Comparison of ENCODE assay signal across 8 cellular contexts in genomic region chr16:88451586-88452484, GRCh38. TPM values are rescaled to one million over a fixed set of nuclear protein-coding genes. Genes with fewer than 3 reads are reported as not detected.
DNase-seq lines count a peak whose midpoint lies in the region; ATAC-seq and TF ChIP-seq lines count a peak whose summit lies in the region.

No MANE protein-coding gene starts in this region.

- H3K9me3 ChIP-seq in CD8-positive, alpha-beta memory T cell (ENCODE audit: low read length): no peaks in the 10 kb centered on the region
- H3K9me3 ChIP-seq in MG63 (no peaks in the 10 kb centered on the region), mammary epithelial cell (replicated peaks; ENCODE audit: insufficient read depth, low read length) (no peaks in the 10 kb centered on the region)

- peak in 2 of 5 donors; percentile 27 to 57 for DNase-seq in CD8-positive, alpha-beta memory T cell
- peak; percentile 39 for DNase-seq in MG63
- no peak for DNase-seq in mammary epithelial cell
- no peak for DNase-seq in osteocyte (ENCODE audit: extremely low spot score, unreplicated experiment)
- DNase-seq in UCSD-AML1 (lab: John Stamatoyannopoulos, UW; ENCODE audit: unreplicated experiment): no peak
- no peak for DNase-seq in mesenteric fat pad (ENCODE audit: low spot score)
- no peak for DNase-seq in NCI-H2227 treated with DMSO at 0.1 percent for 48 hours (lab: John Stamatoyannopoulos, UW)

- no TSS peak for BruUV-seq in mammary epithelial cell (replicated peaks; lab: Mats Ljungman, UMichigan)

- POLR2A ChIA-PET in CD8-positive, alpha-beta memory T cell (lab: Charles Lee): interaction anchor here (1.5 kb wide), 1 partner anchor 168 kb away, joined by 5 read pairs; no protein-coding TSS in a partner anchor

- peak overlapping the region; percentile 10 to 92 (median 81) for H3K27ac Mint-ChIP-seq in CD8-positive, alpha-beta memory T cell
- H3K27ac Mint-ChIP-seq in osteocyte (ENCODE audit: unreplicated experiment): peak overlapping the region; percentile 18

- H3K36me3 Mint-ChIP-seq in CD8-positive, alpha-beta memory T cell: peaks cover 0 to 9% (median 0%) of the 10 kb centered on the region in 3 donors
- no peaks in the 10 kb centered on the region for H3K36me3 Mint-ChIP-seq in osteocyte (ENCODE audit: unreplicated experiment)

- WGBS in mammary epithelial cell (ENCODE audit: low coverage, missing lambda C conversion rate): 80% methylated on average over 6 of the region's 30 CpGs

- H3K4me1 Mint-ChIP-seq in CD8-positive, alpha-beta memory T cell: peaks cover 15 to 25% (median 18%) of the 10 kb centered on the region in 3 donors
- H3K4me1 Mint-ChIP-seq in osteocyte (ENCODE audit: unreplicated experiment): peaks cover 18% of the 10 kb centered on the region

- H3K27me3 Mint-ChIP-seq in CD8-positive, alpha-beta memory T cell: no peaks in the 10 kb centered on the region
- H3K27me3 Mint-ChIP-seq in osteocyte (ENCODE audit: unreplicated experiment): peaks cover 3% of the 10 kb centered on the region

- in situ Hi-C loops in mammary epithelial cell (cut with MboI; ENCODE audit: low sequenced_read_pairs in 2 of 2): no loop called here

- no peaks in the 10 kb centered on the region for H3K27me3 ChIP-seq in CD8-positive, alpha-beta memory T cell (ENCODE audit: insufficient read depth, low read length, poor library complexity, severe bottlenecking)
- no peaks in the 10 kb centered on the region for H3K27me3 ChIP-seq in MG63
- no peaks in the 10 kb centered on the region for H3K27me3 ChIP-seq in mammary epithelial cell (ENCODE audit: insufficient read depth, low read length)

- H3K36me3 ChIP-seq in CD8-positive, alpha-beta memory T cell (ENCODE audit: insufficient read depth, low read length): no peaks in the 10 kb centered on the region
- H3K36me3 ChIP-seq in MG63 (no peaks in the 10 kb centered on the region), mammary epithelial cell (ENCODE audit: insufficient read depth, low read length) (no peaks in the 10 kb centered on the region)

- no peak overlapping the region for H3K9ac ChIP-seq in mammary epithelial cell (ENCODE audit: insufficient read depth, low read length)

- peak overlapping the region; percentile 32 to 89 (median 85) for H3K4me3 Mint-ChIP-seq in CD8-positive, alpha-beta memory T cell
- H3K4me3 Mint-ChIP-seq in osteocyte (ENCODE audit: unreplicated experiment): peak overlapping the region; percentile 35

- peaks cover 20% of the 10 kb centered on the region for H3K4me1 ChIP-seq in CD8-positive, alpha-beta memory T cell (ENCODE audit: insufficient read depth, low read length)
- H3K4me1 ChIP-seq in mammary epithelial cell (ENCODE audit: insufficient read depth, low read length): peaks cover 28% of the 10 kb centered on the region

- H4K20me1 ChIP-seq in mammary epithelial cell (ENCODE audit: insufficient read depth, low read length): peaks cover 7% of the 10 kb centered on the region

- intact Hi-C loops in mammary epithelial cell (cut with micrococcal nuclease): loop anchor here (5.0 kb wide), 1 partner anchor 235 kb away; the partner anchor contains the start of gene SNAI3

- H3K4me3 ChIP-seq in CD8-positive, alpha-beta memory T cell (ENCODE audit: low read length): peak overlapping the region; percentile 61
- H3K4me3 ChIP-seq in MG63 (no peak overlapping the region; the same call in 1 of the 2 replicates), mammary epithelial cell (replicated peaks in 1 of 3; ENCODE audit: insufficient read depth in 1 of 3, low read depth in 2 of 3, low read length in 3 of 3) (peak overlapping the region in 2 of 3 experiments; percentile 56 to 84)

- peak overlapping the region; percentile 88 for H3K4me2 ChIP-seq in mammary epithelial cell (ENCODE audit: insufficient read depth, low read depth, low read length)

- H3K9me3 Mint-ChIP-seq in CD8-positive, alpha-beta memory T cell: no peaks in the 10 kb centered on the region
- no peaks in the 10 kb centered on the region for H3K9me3 Mint-ChIP-seq in osteocyte (ENCODE audit: unreplicated experiment)

- H2AFZ ChIP-seq in mammary epithelial cell (ENCODE audit: low read depth, low read length): peak overlapping the region; percentile 87

- dilution Hi-C loops in mammary epithelial cell (cut with HindIII; ENCODE audit: low sequenced_read_pairs): no loop called here

- CTCF ChIA-PET in CD8-positive, alpha-beta memory T cell (lab: Charles Lee): interaction anchor here (1.0 to 2.0 kb wide), 2 partner anchors 14 to 18 kb away, joined by 3 to 6 read pairs; no protein-coding TSS in a partner anchor
- CTCF ChIA-PET in mammary epithelial cell (lab: Charles Lee; ENCODE audit: low non-redundant PET): interaction anchor here (0.5 kb wide), 1 partner anchor 118 kb away, joined by 3 read pairs; the partner anchor contains the start of gene ZC3H18

- peaks cover 29% of the 10 kb centered on the region for H3K79me2 ChIP-seq in mammary epithelial cell (ENCODE audit: insufficient read depth, low read length)

- no peak for ATAC-seq in HG03175 (IDR thresholded peaks at IDR 0.05; ENCODE audit: unreplicated experiment)

- peak overlapping the region; percentile 47 for H3K27ac ChIP-seq in CD8-positive, alpha-beta memory T cell (ENCODE audit: low read depth, low read length)
- no peak overlapping the region for H3K27ac ChIP-seq in mammary epithelial cell (ENCODE audit: insufficient read depth, low read depth, low read length)

- TF ChIP-seq CTCF in mammary epithelial cell (conservative IDR thresholded peaks at IDR 0.05 in 1 of 2, IDR thresholded peaks at IDR 0.05 in 1 of 2; ENCODE audit: extremely low read depth in 1 of 2, insufficient read depth in 1 of 2, low read depth in 1 of 2, low read length in 2 of 2) (no peak), osteocyte (IDR thresholded peaks at IDR 0.05) (no peak)

RNA-seq across cellular contexts. Expression of gene ZFPM1, which starts 1.2 kb away (rescaled TPM):
- 10 to 100 TPM; 15.5 to 16.7 TPM for total RNA-seq in CD8-positive, alpha-beta memory T cell
- 0.71 TPM for polyA plus RNA-seq in CD8-positive, alpha-beta memory T cell
- total RNA-seq in MG63 (2014; rRNA removed; shearing (Covaris generic); ENCODE audit: low replicate concordance): 0.33 TPM in 1 of 2 replicates, not detected in the other
- total RNA-seq in mammary epithelial cell: 10 to 100 TPM in 1 of 2 donors, 1 to 10 TPM in 1; 2.0 to 14.1 TPM
- 0.90 TPM for polyA plus RNA-seq in mammary epithelial cell
- polyA minus RNA-seq in mammary epithelial cell: 0.21 TPM
- 5.6 and 5.7 TPM in 2 replicates for total RNA-seq in osteocyte
- total RNA-seq in mesenteric fat pad: 4.8 TPM
